20 cellular contexts compared by ENCODE assay signal in genomic region chr13:45921337-45921736, GRCh38.
"Had no signal": no experiment of that assay in that cellular context is flagged by ENCODE, and none has a peak within 500 bp of the region (broad histone marks: within the 10 kb centered on the region; RNA-seq: fewer than 3 reads in every experiment).

No MANE protein-coding gene starts in this region.

- DNase-seq: activated CD4-positive, alpha-beta memory T cell treated with anti-CD3 and anti-CD28 coated beads for 36 hours; activated CD4-positive, alpha-beta T cell treated with anti-CD3 and anti-CD28 coated beads for 36 hours; activated CD4-positive, alpha-beta T cell treated with anti-CD3 and anti-CD28 coated beads, Interleukin-2, amount 10 ng/mL, durations not matched to agents 24 days and 14 days; activated CD4-positive, CD25-positive, alpha-beta regulatory T cell; activated CD4-positive, CD25-positive, alpha-beta regulatory T cell treated with anti-CD3 and anti-CD28 coated beads, Interleukin-2, amount 50 U/mL, for 72 hours; activated CD8-positive, alpha-beta memory T cell treated with anti-CD3 and anti-CD28 coated beads, Interleukin-2, amount 10 ng/mL, durations not matched to agents 7 days and 5 days; activated CD8-positive, alpha-beta memory T cell treated with anti-CD3 and anti-CD28 coated beads, Interleukin-2, amount 50 U/mL, for 4 hours; activated CD8-positive, alpha-beta T cell treated with anti-CD3 and anti-CD28 coated beads, Interleukin-2, amount 10 ng/mL, durations not matched to agents 7 days and 5 days; activated effector memory CD4-positive, alpha-beta T cell treated with anti-CD3 and anti-CD28 coated beads, Interleukin-2, amount 50 U/mL, for 16 hours; activated naive CD4-positive, alpha-beta T cell treated with anti-CD3 and anti-CD28 coated beads for 36 hours; activated naive CD8-positive, alpha-beta T cell treated with anti-CD3 and anti-CD28 coated beads, Interleukin-2, amount 10 ng/mL, durations not matched to agents 7 days and 5 days; activated T-cell treated with anti-CD3 and anti-CD28 coated beads, Interleukin-2, amount 50 U/mL, for 1 hour; activated T-cell treated with anti-CD3 and anti-CD28 coated beads, Interleukin-2, amount 50 U/mL, for 48 hours; brain microvascular endothelial cell; cortex of kidney; effector CD8-positive, alpha-beta T cell; foreskin fibroblast; head of caudate nucleus had no signal

- ATAC-seq: activated CD4-positive, alpha-beta T cell treated with anti-CD3 and anti-CD28 coated beads for 36 hours; activated CD8-positive, alpha-beta memory T cell treated with anti-CD3 and anti-CD28 coated beads, Interleukin-2, amount 10 ng/mL, durations not matched to agents 7 days and 5 days; activated CD8-positive, alpha-beta T cell treated with anti-CD3 and anti-CD28 coated beads, Interleukin-2, amount 10 ng/mL, durations not matched to agents 7 days and 5 days; activated naive CD4-positive, alpha-beta T cell treated with anti-CD3 and anti-CD28 coated beads, Interleukin-2, amount 50 U/mL, for 72 hours; esophagus mucosa had no signal
